7 cellular contexts compared by ENCODE assay signal in genomic region chr10:94165158-94165611, GRCh38.
DNase-seq lines count a peak whose midpoint lies in the region; ATAC-seq and TF ChIP-seq lines count a peak whose summit lies in the region.
"Not testable (repeated sequence)": the region's sequence is repeated elsewhere in the genome, so short reads cannot be mapped to it uniquely, and the experiment has no call there.

No MANE protein-coding gene starts in this region.

- H3K9me3 Mint-ChIP-seq in HFFc6, result not testable (repeated sequence)
- peaks cover 34% of the 10 kb centered on the region for H3K9me3 Mint-ChIP-seq in WTC11

- H3K36me3 Mint-ChIP-seq in HFFc6 (ENCODE audit: low read depth), result not testable (repeated sequence)
- H3K36me3 Mint-ChIP-seq in WTC11, result peaks cover 13% of the 10 kb centered on the region

- H3K4me3 ChIP-seq in NT2/D1 (ENCODE audit: insufficient read length, low read depth), result not testable (repeated sequence)

- not testable (repeated sequence) for H3K36me3 ChIP-seq in NT2/D1 (ENCODE audit: insufficient read depth, insufficient read length, low read length)

- H3K27me3 Mint-ChIP-seq in HFFc6 (ENCODE audit: insufficient read depth); WTC11 (ENCODE audit: low read depth): not testable (repeated sequence)

- not testable (repeated sequence) for H3K27ac Mint-ChIP-seq in HFFc6, WTC11

- POLR2A ChIA-PET in WTC11 (lab: Charles Lee), result not testable (repeated sequence)

- in situ Hi-C loops in Caki2 (cut with HindIII; ENCODE audit: low pct_unique_long_range_greater_than_20kb, low sequenced_read_pairs), result not testable (repeated sequence)

- not testable (repeated sequence) for H3K9me3 ChIP-seq in NT2/D1 (ENCODE audit: insufficient read depth, low read length)

- H3K27me3 ChIP-seq in NT2/D1 (ENCODE audit: insufficient read depth, insufficient read length), result not testable (repeated sequence)

- not testable (repeated sequence) for ATAC-seq in WTC11

- not testable (repeated sequence) for H3K4me1 Mint-ChIP-seq in HFFc6 (ENCODE audit: low read depth); WTC11

- peak overlapping the region; percentile 66; the same call in 1 of the 2 replicates for H3K4me3 Mint-ChIP-seq in HFFc6
- not testable (repeated sequence) for H3K4me3 Mint-ChIP-seq in WTC11

- H3K9ac ChIP-seq in NT2/D1 (ENCODE audit: insufficient read length, low read depth), result not testable (repeated sequence)

- CTCF ChIA-PET in WTC11 (lab: Charles Lee), result interaction anchor here (0.9 kb wide), 1 partner anchor 248 kb away, joined by 3 read pairs; no protein-coding TSS in a partner anchor

- DNase-seq in Caki2 (ENCODE audit: low read depth) (peak; percentile 40), DMS53 treated with DMSO at 0.1 percent for 48 hours (lab: John Stamatoyannopoulos, UW; ENCODE audit: unreplicated experiment) (peak; percentile 33), NCI-H2227 (lab: John Stamatoyannopoulos, UW; ENCODE audit: unreplicated experiment) (peak; percentile 2), NT2/D1 (ENCODE audit: low read depth, low spot score) (peak; percentile 2), SIG-M5 treated with dmso at 0.1 percent for 504 hours (lab: John Stamatoyannopoulos, UW; ENCODE audit: unreplicated experiment) (peak; percentile 0)
- DNase-seq in HFFc6; WTC11 (ENCODE audit: low spot score): not testable (repeated sequence)

- H3K4me1 ChIP-seq in NT2/D1 (ENCODE audit: insufficient read depth, insufficient read length), result not testable (repeated sequence)

- not testable (repeated sequence) for TF ChIP-seq CTCF in HFFc6 (IDR thresholded peaks at IDR 0.05); WTC11 (IDR thresholded peaks at IDR 0.05)

TF ChIP-seq in WTC11, 78 proteins besides CTCF, POLR2A, EP300 and RAD21:
- TF ChIP-seq FOXK1 (CRISPR knock-in tag; IDR thresholded peaks at IDR 0.05), result 0 out of 2 replicates have a peak, but pooled peaks have one; percentile 23
